Comparison of ENCODE assay signal across 8 cellular contexts in genomic region chr1:206479164-206480125, GRCh38. TPM values are rescaled to one million over a fixed set of nuclear protein-coding genes. Genes with fewer than 3 reads are reported as not detected.
DNase-seq lines count a peak whose midpoint lies in the region; ATAC-seq and TF ChIP-seq lines count a peak whose summit lies in the region.

No MANE protein-coding gene starts in this region.

- DNase-seq in Ammon's horn (ENCODE audit: low spot score) (peak; percentile 80), GM23338 (ENCODE audit: low spot score) (peak; percentile 92), NCI-H345 treated with DMSO at 0.1 percent for 48 hours (lab: John Stamatoyannopoulos, UW; ENCODE audit: unreplicated experiment) (peak; percentile 40), left kidney (ENCODE audit: low read depth, low spot score) (peak; percentile 93)
- DNase-seq in activated CD4-positive, alpha-beta T cell treated with anti-CD3 and anti-CD28 coated beads for 1 hour = peak; percentile 46
- DNase-seq in central memory CD8-positive, alpha-beta T cell (ENCODE audit: low spot score in 2 of 2) = peak; percentile 44 to 50
- peak; percentile 48 for DNase-seq in stimulated activated CD8-positive, alpha-beta memory T cell treated with anti-CD3 and anti-CD28 coated beads, Interleukin-12 subunit alpha, Interleukin-12 subunit beta, amount 100 ng/mL, for 1 hour (ENCODE audit: low read depth)

- no peaks in the 10 kb centered on the region for H3F3A ChIP-seq in GM23338 (replicated peaks; ENCODE audit: low read depth)

- no peak overlapping the region; the same call in 2 of the 3 replicates for H3K4me3 Mint-ChIP-seq in GM23338
- no peak overlapping the region for H3K4me3 Mint-ChIP-seq in central memory CD8-positive, alpha-beta T cell

- peaks cover 33% of the 10 kb centered on the region for H3K36me3 Mint-ChIP-seq in GM23338 (ENCODE audit: low read depth)
- H3K36me3 Mint-ChIP-seq in central memory CD8-positive, alpha-beta T cell (ENCODE audit: insufficient read depth) = peaks cover 41% of the 10 kb centered on the region

- no peaks in the 10 kb centered on the region for H4K20me1 ChIP-seq in GM23338 (replicated peaks; ENCODE audit: insufficient read depth)

- TF ChIP-seq CTCF in GM23338 (conservative IDR thresholded peaks at IDR 0.05; ENCODE audit: low read depth in 2 of 2) = peak; percentile 84 to 91

- no peak overlapping the region for H3K27ac Mint-ChIP-seq in GM23338
- peak overlapping the region; percentile 3 for H3K27ac Mint-ChIP-seq in central memory CD8-positive, alpha-beta T cell (ENCODE audit: low read depth)

- H2AFZ ChIP-seq in GM23338 = no peak overlapping the region

- H3K4me1 ChIP-seq in GM23338 (ENCODE audit: insufficient read depth) = no peaks in the 10 kb centered on the region

- peaks cover 4% of the 10 kb centered on the region for H3K4me1 Mint-ChIP-seq in GM23338
- H3K4me1 Mint-ChIP-seq in central memory CD8-positive, alpha-beta T cell = peaks cover 10% of the 10 kb centered on the region

- H3K27me3 Mint-ChIP-seq in GM23338 (ENCODE audit: insufficient read depth, low read depth, poor library complexity) = peaks cover 12% of the 10 kb centered on the region
- no peaks in the 10 kb centered on the region for H3K27me3 Mint-ChIP-seq in central memory CD8-positive, alpha-beta T cell

- H3K79me2 ChIP-seq in GM23338 (replicated peaks; ENCODE audit: insufficient read depth) = no peaks in the 10 kb centered on the region

- H3K36me3 ChIP-seq in GM23338 (ENCODE audit: insufficient read depth) = no peaks in the 10 kb centered on the region; the same call in 1 of the 2 replicates

- H3K4me3 ChIP-seq in GM23338 = no peak overlapping the region

- H3K27ac ChIP-seq in GM23338 (ENCODE audit: low read depth) = no peak overlapping the region

- no peak overlapping the region for H3K4me2 ChIP-seq in GM23338

- no peaks in the 10 kb centered on the region for H3K9me3 Mint-ChIP-seq in GM23338
- H3K9me3 Mint-ChIP-seq in central memory CD8-positive, alpha-beta T cell = no peaks in the 10 kb centered on the region

- no peaks in the 10 kb centered on the region for H3K27me3 ChIP-seq in GM23338 (ENCODE audit: insufficient read depth)

- ATAC-seq in GM23338 (peak; percentile 93), HG03342 (IDR thresholded peaks at IDR 0.05; ENCODE audit: unreplicated experiment) (no peak)
- peak; percentile 56 for ATAC-seq in central memory CD8-positive, alpha-beta T cell (replicated peaks; ENCODE audit: extremely low read depth, poor library complexity, severe bottlenecking)

- no peaks in the 10 kb centered on the region for H3K9me2 ChIP-seq in GM23338 (ENCODE audit: insufficient read depth)

TF ChIP-seq in GM23338, 12 proteins besides CTCF, POLR2A, EP300 and RAD21:
- no peak for TF ChIP-seq ZNF331 (CRISPR knock-in tag; IDR thresholded peaks at IDR 0.05; ENCODE audit: low read depth)
- TF ChIP-seq POLR2AphosphoS5 (IDR thresholded peaks at IDR 0.05; ENCODE audit: low read depth) = no peak
- TF ChIP-seq NANOG (IDR thresholded peaks at IDR 0.05; ENCODE audit: borderline replicate concordance) = no peak
- TF ChIP-seq EZH2phosphoT487 (IDR thresholded peaks at IDR 0.05; ENCODE audit: unreplicated experiment) = no peak
- no peak for TF ChIP-seq CREB1 (CRISPR knock-in tag; IDR thresholded peaks at IDR 0.05; ENCODE audit: low read depth)
- TF ChIP-seq EZH2 (IDR thresholded peaks at IDR 0.05; ENCODE audit: low read depth, unreplicated experiment) = no peak
TF ChIP-seq in GM23338: peak in this region for 0.

RNA-seq across cellular contexts. Expression of gene IKBKE, which starts 9.2 kb away (rescaled TPM):
- 7.1 and 11.1 TPM in 2 replicates for total RNA-seq in GM23338 (2014; rRNA removed; shearing (Covaris generic))
- polyA plus RNA-seq in GM23338 (2016; fragmentation: Nextera tagmentation; extraction: Ambion mirVana) = 3.3 and 4.8 TPM in 2 replicates

RNA-seq across cellular contexts. Expression of gene RASSF5, which starts 27.9 kb away (rescaled TPM):
- total RNA-seq in GM23338 (2014; rRNA removed; shearing (Covaris generic)) = 3.1 and 4.4 TPM in 2 replicates
- polyA plus RNA-seq in GM23338 (2016; fragmentation: Nextera tagmentation; extraction: Ambion mirVana) = 0.48 and 0.57 TPM in 2 replicates

Comparison
In these comparisons a context has a peak if more than half of its experiments do, and no peak if none do; other contexts are left out.
1. DNase-seq: peak in every context shown above with its lines; median percentile 93 in left kidney; 92 in GM23338; 80 in Ammon's horn; 48 in stimulated activated CD8-positive, alpha-beta memory T cell treated with anti-CD3 and anti-CD28 coated beads, Interleukin-12 subunit alpha, Interleukin-12 subunit beta, amount 100 ng/mL, for 1 hour; 47 in central memory CD8-positive, alpha-beta T cell; 46 in activated CD4-positive, alpha-beta T cell treated with anti-CD3 and anti-CD28 coated beads for 1 hour; 40 in NCI-H345 treated with DMSO at 0.1 percent for 48 hours.